In genomic region chr20:38164069-38164468, GRCh38 we compare ENCODE assay signal across 16 cellular contexts. TPM values are rescaled to one million over a fixed set of nuclear protein-coding genes. Genes with fewer than 3 reads are reported as not detected.
DNase-seq lines count a peak whose midpoint lies in the region; ATAC-seq and TF ChIP-seq lines count a peak whose summit lies in the region.
"Had no signal": no experiment of that assay in that cellular context is flagged by ENCODE, and none has a peak within 500 bp of the region (broad histone marks: within the 10 kb centered on the region; RNA-seq: fewer than 3 reads in every experiment).

No MANE protein-coding gene starts in this region.

- H3K27me3 ChIP-seq in AG04450 (ENCODE audit: control insufficient read depth, insufficient read depth, low read length) = no peaks in the 10 kb centered on the region
- H3K27me3 ChIP-seq in right cardiac atrium (ENCODE audit: control insufficient read depth, insufficient read depth) = no peaks in the 10 kb centered on the region
- no peaks in the 10 kb centered on the region for H3K27me3 ChIP-seq in psoas muscle (ENCODE audit: insufficient read depth in 3 of 3, low read length in 2 of 3)
- H3K27me3 ChIP-seq: foreskin keratinocyte, thyroid gland had no signal

- CTCF ChIA-PET in AG04450 (lab: Charles Lee) = interaction anchor here (1.1 to 2.3 kb wide), 8 partner anchors 24 to 106 kb away, joined by 3 to 12 read pairs (median 6); no protein-coding TSS in a partner anchor

- ATAC-seq in right cardiac atrium = no peak
- no peak for ATAC-seq in psoas muscle
- ATAC-seq: activated CD8-positive, alpha-beta memory T cell treated with anti-CD3 and anti-CD28 coated beads, Interleukin-2, amount 10 ng/mL, durations not matched to agents 7 days and 5 days; foreskin keratinocyte; natural killer cell treated with Interleukin-12 subunit alpha and Interleukin-12 subunit beta and Interleukin-15 and Interleukin-18, amount 100 ng/mL, for 72 hours had no signal

- H3K27ac ChIP-seq in AG04450 (ENCODE audit: low read depth, low read length) (no peak overlapping the region), right cardiac atrium (ENCODE audit: low read length) (peak overlapping the region; percentile 88), psoas muscle (peak overlapping the region; percentile 1)
- H3K27ac ChIP-seq: foreskin keratinocyte, SK-N-MC had no signal

- peaks cover 0 to 20% of the 10 kb centered on the region in 2 donors for H3K36me3 ChIP-seq in psoas muscle (ENCODE audit: insufficient read depth in 1 of 2, low read depth in 1 of 2)
- H3K36me3 ChIP-seq: thyroid gland had no signal

- no peaks in the 10 kb centered on the region for H3K9me3 ChIP-seq in AG04450 (ENCODE audit: control insufficient read depth, insufficient read depth, low read length)
- no peaks in the 10 kb centered on the region for H3K9me3 ChIP-seq in right cardiac atrium (ENCODE audit: control insufficient read depth, low read length)
- no peaks in the 10 kb centered on the region for H3K9me3 ChIP-seq in psoas muscle
- H3K9me3 ChIP-seq: thyroid gland had no signal

- intact Hi-C loops in right cardiac atrium (cut with DNase I) = loop anchor here in 2 of 4 donors (5.0 kb wide), 2 partner anchors 92 to 107 kb away; no protein-coding TSS in a partner anchor
- intact Hi-C loops in psoas muscle (cut with DNase I) = loop anchor here (2.0 to 10.0 kb wide), 4 partner anchors 51 to 269 kb away; no protein-coding TSS in a partner anchor

- 61% methylated on average over 5 of the region's 5 CpGs for WGBS in right cardiac atrium
- 72 to 85% (median 83%) methylated on average over 5 of the region's 5 CpGs for WGBS in psoas muscle, 3 donors

- in situ Hi-C loops in astrocyte of the spinal cord (cut with HindIII; ENCODE audit: low sequenced_read_pairs) = no loop called here

- H3K4me3 ChIP-seq in AG04450 (ENCODE audit: low read depth, low read length) (peak overlapping the region; percentile 70), astrocyte of the spinal cord (ENCODE audit: low read depth, low read length) (peak overlapping the region; percentile 44), right cardiac atrium (ENCODE audit: low read length) (peak overlapping the region; percentile 79), psoas muscle (peak overlapping the region; percentile 77)
- H3K4me3 ChIP-seq: SK-N-MC had no signal

- POLR2A ChIA-PET in AG04450 (lab: Yijun Ruan, JAX) = interaction anchor here (0.9 to 1.3 kb wide), 2 partner anchors 19 to 91 kb away, joined by 3 read pairs; no protein-coding TSS in a partner anchor

- H3K4me1 ChIP-seq in right cardiac atrium (ENCODE audit: control insufficient read depth, insufficient read depth, low read length) (peaks cover 29% of the 10 kb centered on the region), psoas muscle (peaks cover 11% of the 10 kb centered on the region)

- TF ChIP-seq CTCF in AG04450 (IDR thresholded peaks at IDR 0.05; ENCODE audit: low read depth, low read length) (no peak), astrocyte of the spinal cord (IDR thresholded peaks at IDR 0.05; ENCODE audit: low read depth, low read length) (no peak), psoas muscle (IDR thresholded peaks at IDR 0.05) (no peak)

- DNase-seq in AG04450 (ENCODE audit: low read depth, low spot score) = no peak
- DNase-seq in astrocyte of the spinal cord (ENCODE audit: low read depth, low spot score) = no peak
- DNase-seq in right cardiac atrium = peak in 2 of 3 donors; percentile 16 to 53
- no peak for DNase-seq in psoas muscle
- no peak for DNase-seq in stimulated activated CD4-positive, alpha-beta T cell treated with anti-CD3 and anti-CD28 coated beads, Interleukin-2, amount 100 ng/mL, for 48 hours
- no peak for DNase-seq in middle frontal gyrus (ENCODE audit: extremely low spot score, low spot score)
- no peak for DNase-seq in NCI-H510A treated with DMSO at 0.1 percent for 48 hours (lab: John Stamatoyannopoulos, UW)
- no peak for DNase-seq in CD1c-positive myeloid dendritic cell (ENCODE audit: extremely low spot score)
- DNase-seq: activated CD8-positive, alpha-beta memory T cell treated with anti-CD3 and anti-CD28 coated beads, Interleukin-2, amount 10 ng/mL, durations not matched to agents 7 days and 5 days; activated naive CD4-positive, alpha-beta T cell treated with anti-CD3 and anti-CD28 coated beads, Interleukin-2, amount 10 ng/mL, durations not matched to agents 7 days and 5 days; DMS53; foreskin keratinocyte; NCI-H2029; thyroid gland had no signal

RNA-seq across cellular contexts. Expression of gene TGM2, which starts 1.0 kb away (rescaled TPM):
- polyA plus RNA-seq in AG04450 (2011; rRNA removed) (326 and 398 TPM in 2 replicates), right cardiac atrium (447 TPM), psoas muscle (100 to 1,000 TPM in 1 of 3 donors, 10 to 100 TPM in 2; 23.6 to 168 (median 57.4) TPM)
- polyA minus RNA-seq in AG04450 (2011; rRNA and poly(A)+ RNA removed) = 277 and 363 TPM in 2 replicates
- total RNA-seq in right cardiac atrium (1,000 to 10,000 TPM in 3 of 4 donors, 100 to 1,000 TPM in 1; 963 to 1,731 (median 1,257) TPM), psoas muscle (100 to 1,000 TPM in 3 of 4 donors, 10 to 100 TPM in 1; 38.0 to 235 (median 134) TPM)

Comparison
In these comparisons a context has a peak if more than half of its experiments do, and no peak if none do; other contexts are left out.
1. DNase-seq: peak in right cardiac atrium (2 of 3); none in AG04450 (single experiment), astrocyte of the spinal cord (single experiment), psoas muscle (0 of 2), stimulated activated CD4-positive, alpha-beta T cell treated with anti-CD3 and anti-CD28 coated beads, Interleukin-2, amount 100 ng/mL, for 48 hours (0 of 2), middle frontal gyrus (single experiment), NCI-H510A treated with DMSO at 0.1 percent for 48 hours (single experiment) and CD1c-positive myeloid dendritic cell (single experiment).
2. Peak in every context shown above with its lines, with median percentiles within 50 percentile points of each other: H3K4me3 ChIP-seq.